Comparison of ENCODE assay signal across 24 cellular contexts in genomic region chr2:213086050-213086449, GRCh38.
A peak's percentile ranks its signal among the peaks of the same experiment; 100 is the strongest.
DNase-seq lines count a peak whose midpoint lies in the region; ATAC-seq, FAIRE-seq and TF ChIP-seq lines count a peak whose summit lies in the region.
"Had no signal": no experiment of that assay in that cellular context is flagged by ENCODE, and none has a peak within 500 bp of the region (broad histone marks: within the 10 kb centered on the region; RNA-seq: fewer than 3 reads in every experiment).

No MANE protein-coding gene starts in this region.

- H3K23ac ChIP-seq in trophoblast cell (ENCODE audit: low read length): no peak overlapping the region

- no peak overlapping the region for H3K18ac ChIP-seq in trophoblast cell (ENCODE audit: low read length)

- H2BK12ac ChIP-seq in trophoblast cell (ENCODE audit: low read length): no peak overlapping the region

- H3K79me2 ChIP-seq in trophoblast cell (ENCODE audit: control insufficient read depth, insufficient read depth, low read length, poor library complexity): no peaks in the 10 kb centered on the region

- ATAC-seq in heart left ventricle (no peak), Right ventricle myocardium inferior (no peak)
- ATAC-seq: stimulated activated naive B cell treated with anti-CD40 and anti-IgM and Interleukin-4, amounts not matched to agents 10 μg/mL and 1 μg/mL and 100 μg/mL, for 72 hours; T-helper 17 cell had no signal

- H2AFZ ChIP-seq in trophoblast cell (ENCODE audit: insufficient read depth, low read length, poor library complexity): no peak overlapping the region

- H2BK5ac ChIP-seq in trophoblast cell (ENCODE audit: low read depth, low read length, poor library complexity): no peak overlapping the region

- H4K91ac ChIP-seq in trophoblast cell (ENCODE audit: low read depth, low read length): no peak overlapping the region

- TF ChIP-seq CTCF in heart left ventricle (IDR thresholded peaks at IDR 0.05) (no peak), D721Med (IDR thresholded peaks at IDR 0.05; ENCODE audit: insufficient read depth, missing control alignments) (no peak)

- H3K9ac ChIP-seq in iPS-18a (ENCODE audit: low read length) (no peak overlapping the region), trophoblast cell (ENCODE audit: low read length) (no peak overlapping the region)

- H3K14ac ChIP-seq in trophoblast cell (ENCODE audit: low read length): no peak overlapping the region

- H3K79me1 ChIP-seq in trophoblast cell (ENCODE audit: low read length): peaks cover 2% of the 10 kb centered on the region

- no peaks in the 10 kb centered on the region for H3K9me3 ChIP-seq in heart left ventricle
- H3K9me3 ChIP-seq in iPS-18a (ENCODE audit: control insufficient read depth, low read depth, low read length): no peaks in the 10 kb centered on the region
- H3K9me3 ChIP-seq in trophoblast cell (ENCODE audit: insufficient read depth, low read depth, low read length): no peaks in the 10 kb centered on the region
- H3K9me3 ChIP-seq: neutrophil, tibial artery had no signal

- intact Hi-C loops in heart left ventricle (cut with DNase I): no loop called here
- intact Hi-C loops in Right ventricle myocardium inferior (cut with DNase I): no loop called here

- H3K4ac ChIP-seq in trophoblast cell (ENCODE audit: low read depth, low read length): no peak overlapping the region

- no peak overlapping the region for H2AK5ac ChIP-seq in trophoblast cell (ENCODE audit: low read length)

- H2BK120ac ChIP-seq in trophoblast cell (ENCODE audit: insufficient read depth, low read length, poor library complexity): no peak overlapping the region

- no peak overlapping the region for H3K4me2 ChIP-seq in trophoblast cell (ENCODE audit: low read length)

- TF ChIP-seq POLR2A in heart left ventricle (IDR thresholded peaks at IDR 0.05): no peak

- DNase-seq in heart left ventricle (no peak), Right ventricle myocardium inferior (ENCODE audit: missing footprints) (no peak), NCI-H226 (peak; percentile 1), trophoblast cell (no peak), A172 (ENCODE audit: low spot score) (no peak), D721Med (ENCODE audit: insufficient read length, low spot score) (no peak), DMS153 (lab: John Stamatoyannopoulos, UW) (no peak)
- DNase-seq: central memory CD4-positive, alpha-beta T cell; effector memory CD4-positive, alpha-beta T cell; GOT3; Karpas-422; NCI-H1092 treated with DMSO at 0.1 percent for 48 hours; NCI-H2081; NCI-H510A treated with DMSO at 0.1 percent for 48 hours; retina; stimulated activated CD4-positive, alpha-beta T cell treated with anti-CD3 and anti-CD28 coated beads, Interleukin-15, amount 100 ng/mL, for 24 hours; stimulated activated naive B cell treated with anti-CD40 and anti-IgM and Interleukin-4, amounts not matched to agents 10 μg/mL and 1 μg/mL and 100 μg/mL, for 72 hours; T-helper 17 cell; tibial artery; WERI-Rb-1 had no signal

- H3K4me1 ChIP-seq in heart left ventricle: peaks cover 0 to 22% (median 0%) of the 10 kb centered on the region in 12 donors
- peaks cover 12% of the 10 kb centered on the region for H3K4me1 ChIP-seq in iPS-18a (ENCODE audit: control insufficient read depth, low read depth, low read length)
- peaks cover 8 to 10% of the 10 kb centered on the region in 2 experiments for H3K4me1 ChIP-seq in trophoblast cell (ENCODE audit: control insufficient read depth in 1 of 2, insufficient read depth in 2 of 2, low read length in 2 of 2)

- H4K12ac ChIP-seq in trophoblast cell (ENCODE audit: low read depth, low read length): no peak overlapping the region

- H3K27me3 ChIP-seq in heart left ventricle (no peaks in the 10 kb centered on the region), iPS-18a (ENCODE audit: control insufficient read depth, insufficient read depth, low read length) (no peaks in the 10 kb centered on the region), trophoblast cell (ENCODE audit: insufficient read depth, low read length) (no peaks in the 10 kb centered on the region)
- H3K27me3 ChIP-seq: neutrophil, tibial artery had no signal

- no peak for FAIRE-seq in D721Med (lab: Jason Lieb, UNC)
- FAIRE-seq: keratinocyte had no signal

- H4K8ac ChIP-seq in trophoblast cell (ENCODE audit: low read depth, low read length): no peak overlapping the region

- no peaks in the 10 kb centered on the region for H3K36me3 ChIP-seq in heart left ventricle
- no peaks in the 10 kb centered on the region for H3K36me3 ChIP-seq in iPS-18a (ENCODE audit: control insufficient read depth, low read depth, low read length)
- no peaks in the 10 kb centered on the region for H3K36me3 ChIP-seq in trophoblast cell (ENCODE audit: control insufficient read depth in 1 of 2, insufficient read depth in 2 of 2, low read length in 2 of 2)
- H3K36me3 ChIP-seq: neutrophil, tibial artery, WERI-Rb-1 had no signal

- H3K4me3 ChIP-seq in heart left ventricle (no peak overlapping the region), iPS-18a (ENCODE audit: low read length) (peak overlapping the region; percentile 25), trophoblast cell (ENCODE audit: low read depth, low read length) (no peak overlapping the region)
- H3K4me3 ChIP-seq: tibial artery had no signal

- H3K27ac ChIP-seq in heart left ventricle (peak overlapping the region in 8 of 12 donors; percentile 15 to 75 (median 45)), iPS-18a (ENCODE audit: low read length) (no peak overlapping the region), trophoblast cell (ENCODE audit: low read depth, low read length) (peak overlapping the region; percentile 43)
- H3K27ac ChIP-seq: HL-60, neutrophil, WERI-Rb-1 had no signal
